ENCODE assay signal across 1 cellular context in the genomic region with DNA sequence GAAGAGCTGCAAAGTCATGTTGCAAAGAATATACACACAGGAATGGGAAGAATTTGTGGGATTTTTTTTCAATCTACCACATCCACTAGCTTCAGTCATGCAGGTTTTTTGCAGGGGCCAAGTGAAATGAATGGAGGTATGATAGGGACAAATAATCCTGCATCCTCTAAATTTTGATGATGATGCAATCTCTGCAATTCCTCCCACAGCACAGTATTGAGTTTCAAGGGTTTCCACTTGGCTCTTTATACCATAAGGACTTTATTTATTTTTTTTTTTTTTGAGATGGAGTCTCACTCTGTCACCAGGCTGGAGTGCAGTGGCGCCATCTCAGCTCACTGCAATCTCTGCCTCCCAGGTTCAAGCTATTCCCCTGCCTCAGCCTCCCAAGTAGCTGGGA. TPM values are rescaled to one million over a fixed set of nuclear protein-coding genes. Genes with fewer than 3 reads are reported as not detected.
"Had no signal": no experiment of that assay in that cellular context is flagged by ENCODE, and none has a peak within 500 bp of the region (broad histone marks: within the 10 kb centered on the region; RNA-seq: fewer than 3 reads in every experiment).

No MANE protein-coding gene starts in this region.

RNA-seq across cellular contexts. Expression of gene LYPD5, which starts 15.2 kb away (rescaled TPM):
- total RNA-seq: LHCN-M2 had no signal
